In the genomic region with DNA sequence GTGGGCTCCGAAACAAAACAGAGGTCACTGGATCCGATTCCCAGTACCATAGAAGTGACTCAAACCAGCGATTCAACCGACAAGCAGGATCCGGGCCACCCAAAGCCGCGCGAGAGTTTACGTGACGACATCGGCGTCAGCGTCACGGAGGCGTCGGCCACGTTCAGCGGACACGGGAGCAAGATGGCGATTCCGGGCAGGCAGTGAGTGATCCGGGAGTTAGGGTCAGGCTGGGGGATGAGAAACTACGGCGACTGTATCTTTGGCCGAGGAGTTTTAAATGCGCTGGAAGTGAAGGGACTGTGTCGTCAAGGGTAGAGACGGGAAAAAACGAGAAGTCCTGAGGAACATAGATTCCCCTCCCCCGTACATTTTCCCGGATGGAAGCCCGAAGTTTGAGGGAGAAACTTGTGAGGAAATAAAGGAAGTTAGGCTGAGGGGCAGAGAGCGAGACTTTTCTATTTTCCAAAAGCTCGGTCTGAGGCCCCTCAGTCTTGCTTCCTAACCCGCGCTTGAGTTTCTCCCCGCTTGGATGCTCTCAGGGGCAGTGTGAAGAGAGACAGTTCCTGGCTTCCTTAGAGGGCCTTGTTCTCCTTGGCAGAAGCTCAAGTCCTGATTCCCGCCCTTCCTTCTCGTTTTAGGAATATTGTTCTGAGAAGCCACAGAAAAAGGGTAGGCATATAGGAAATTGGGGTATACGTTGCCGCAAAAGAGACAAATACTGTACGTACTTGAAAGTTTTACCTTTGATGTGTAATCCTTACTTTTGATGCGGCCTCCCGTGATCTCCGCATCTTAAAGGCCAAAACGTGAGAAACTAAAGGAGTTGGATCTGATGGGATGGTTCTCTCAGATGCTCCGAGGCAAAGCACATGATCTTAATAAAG, we compare ENCODE assay signal across 8 cellular contexts. TPM values are rescaled to one million over a fixed set of nuclear protein-coding genes. Genes with fewer than 3 reads are reported as not detected.
DNase-seq lines count a peak whose midpoint lies in the region; ATAC-seq and TF ChIP-seq lines count a peak whose summit lies in the region.

A gene with protein sequence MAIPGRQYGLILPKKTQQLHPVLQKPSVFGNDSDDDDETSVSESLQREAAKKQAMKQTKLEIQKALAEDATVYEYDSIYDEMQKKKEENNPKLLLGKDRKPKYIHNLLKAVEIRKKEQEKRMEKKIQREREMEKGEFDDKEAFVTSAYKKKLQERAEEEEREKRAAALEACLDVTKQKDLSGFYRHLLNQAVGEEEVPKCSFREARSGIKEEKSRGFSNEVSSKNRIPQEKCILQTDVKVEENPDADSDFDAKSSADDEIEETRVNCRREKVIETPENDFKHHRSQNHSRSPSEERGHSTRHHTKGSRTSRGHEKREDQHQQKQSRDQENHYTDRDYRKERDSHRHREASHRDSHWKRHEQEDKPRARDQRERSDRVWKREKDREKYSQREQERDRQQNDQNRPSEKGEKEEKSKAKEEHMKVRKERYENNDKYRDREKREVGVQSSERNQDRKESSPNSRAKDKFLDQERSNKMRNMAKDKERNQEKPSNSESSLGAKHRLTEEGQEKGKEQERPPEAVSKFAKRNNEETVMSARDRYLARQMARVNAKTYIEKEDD (plus strand): TSS at position 156 of the 887 bp plus-strand sequence. CDS start 28 bp downstream, at position 184.

- DNase-seq in DMS153 treated with DMSO at 0.1 percent for 48 hours (lab: John Stamatoyannopoulos, UW; ENCODE audit: unreplicated experiment): peak; percentile 84
- peak; percentile 91 to 94 for DNase-seq in Kasumi-1 (lab: John Stamatoyannopoulos, UW)
- peak; percentile 96 for DNase-seq in RKO (ENCODE audit: low spot score)
- peak; percentile 95 for DNase-seq in activated T-cell treated with anti-CD3 and anti-CD28 coated beads, Interleukin-2, amount 50 U/mL, for 72 hours
- peak; percentile 69 for DNase-seq in esophagus squamous epithelium (lab: John Stamatoyannopoulos, UW)
- DNase-seq in stimulated activated CD8-positive, alpha-beta memory T cell treated with anti-CD3 and anti-CD28 coated beads, Interleukin-7, amount 100 ng/mL, for 24 hours (ENCODE audit: low read depth): peak; percentile 85

- TF ChIP-seq POLR2A in esophagus squamous epithelium (IDR thresholded peaks at IDR 0.05): peak in 3 of 4 donors; percentile 72 to 95 (median 93)

- peaks cover 0 to 48% (median 17%) of the 10 kb centered on the region in 3 donors for H3K4me1 ChIP-seq in esophagus squamous epithelium
- H3K4me1 ChIP-seq in muscle layer of duodenum (ENCODE audit: control insufficient read depth in 1 of 2, insufficient read depth in 2 of 2, low read length in 2 of 2): peaks cover 11 to 17% of the 10 kb centered on the region in 2 donors

- H3K27me3 Mint-ChIP-seq in activated T-cell treated with anti-CD3 and anti-CD28 coated beads, Interleukin-2, amount 50 U/mL, for 72 hours (ENCODE audit: low read depth): peaks cover 5% of the 10 kb centered on the region

- H3K4me3 Mint-ChIP-seq in activated T-cell treated with anti-CD3 and anti-CD28 coated beads, Interleukin-2, amount 50 U/mL, for 72 hours: peak within 1 kb of the TSS; percentile 90 to 95

- H3K27me3 ChIP-seq in esophagus squamous epithelium: no peaks in the 10 kb centered on the region
- no peaks in the 10 kb centered on the region for H3K27me3 ChIP-seq in muscle layer of duodenum (ENCODE audit: low read depth, low read length)

- peak in 1 of 6 experiments; percentile 6 for TF ChIP-seq CTCF in esophagus squamous epithelium (IDR thresholded peaks at IDR 0.05)

- H3K9me3 ChIP-seq in esophagus squamous epithelium (no peaks in the 10 kb centered on the region), muscle layer of duodenum (ENCODE audit: control insufficient read depth in 1 of 2, low read length in 2 of 2) (no peaks in the 10 kb centered on the region)

- peaks cover 6 to 19% of the 10 kb centered on the region in 2 donors for H3K36me3 Mint-ChIP-seq in activated T-cell treated with anti-CD3 and anti-CD28 coated beads, Interleukin-2, amount 50 U/mL, for 72 hours (ENCODE audit: insufficient read depth in 2 of 2)

- 0% methylated on average over 33 to 40 of the region's 47 CpGs for WGBS in esophagus squamous epithelium, 2 donors

- H3K4me3 ChIP-seq in esophagus squamous epithelium (peak within 1 kb of the TSS; percentile 50 to 78 (median 76)), muscle layer of duodenum (ENCODE audit: low read depth in 1 of 2, low read length in 2 of 2) (peak within 1 kb of the TSS; percentile 68 to 99)

- peaks cover 67% of the 10 kb centered on the region for H3K4me1 Mint-ChIP-seq in activated T-cell treated with anti-CD3 and anti-CD28 coated beads, Interleukin-2, amount 50 U/mL, for 72 hours (ENCODE audit: low read depth)

- H3K36me3 ChIP-seq in esophagus squamous epithelium: peaks cover 0 to 32% (median 0%) of the 10 kb centered on the region in 3 donors
- peaks cover 8 to 9% of the 10 kb centered on the region in 2 donors for H3K36me3 ChIP-seq in muscle layer of duodenum (ENCODE audit: control insufficient read depth in 1 of 2, insufficient read depth in 2 of 2, low read length in 2 of 2)

- no peaks in the 10 kb centered on the region for H3K9me3 Mint-ChIP-seq in activated T-cell treated with anti-CD3 and anti-CD28 coated beads, Interleukin-2, amount 50 U/mL, for 72 hours

- peak within 1 kb of the TSS; percentile 97 for H3K27ac Mint-ChIP-seq in activated T-cell treated with anti-CD3 and anti-CD28 coated beads, Interleukin-2, amount 50 U/mL, for 72 hours

- peak; percentile 79 for ATAC-seq in GM21737 (IDR thresholded peaks at IDR 0.05; ENCODE audit: unreplicated experiment)
- ATAC-seq in activated T-cell treated with anti-CD3 and anti-CD28 coated beads, Interleukin-2, amount 50 U/mL, for 72 hours (replicated peaks in 1 of 2): peak; percentile 89 to 92

- H3K27ac ChIP-seq in esophagus squamous epithelium (peak within 1 kb of the TSS; percentile 93 to 97 (median 96)), muscle layer of duodenum (ENCODE audit: low read length) (peak within 1 kb of the TSS; percentile 100)

- intact Hi-C loops in esophagus squamous epithelium (cut with DNase I): no loop called here

RNA-seq across cellular contexts. Expression of the gene that starts here (rescaled TPM):
- 10 to 100 TPM; 34.7 to 34.8 TPM for total RNA-seq in activated T-cell treated with anti-CD3 and anti-CD28 coated beads, Interleukin-2, amount 50 U/mL, for 72 hours
- total RNA-seq in esophagus squamous epithelium: 10 to 100 TPM; 12.9 to 28.6 (median 21.8) TPM

Comparison
In these comparisons a context has a peak if more than half of its experiments do, and no peak if none do; other contexts are left out.
1. Peak in every context shown above with its lines: DNase-seq, ATAC-seq, H3K4me3 ChIP-seq and H3K27ac ChIP-seq.